In the genomic region with DNA sequence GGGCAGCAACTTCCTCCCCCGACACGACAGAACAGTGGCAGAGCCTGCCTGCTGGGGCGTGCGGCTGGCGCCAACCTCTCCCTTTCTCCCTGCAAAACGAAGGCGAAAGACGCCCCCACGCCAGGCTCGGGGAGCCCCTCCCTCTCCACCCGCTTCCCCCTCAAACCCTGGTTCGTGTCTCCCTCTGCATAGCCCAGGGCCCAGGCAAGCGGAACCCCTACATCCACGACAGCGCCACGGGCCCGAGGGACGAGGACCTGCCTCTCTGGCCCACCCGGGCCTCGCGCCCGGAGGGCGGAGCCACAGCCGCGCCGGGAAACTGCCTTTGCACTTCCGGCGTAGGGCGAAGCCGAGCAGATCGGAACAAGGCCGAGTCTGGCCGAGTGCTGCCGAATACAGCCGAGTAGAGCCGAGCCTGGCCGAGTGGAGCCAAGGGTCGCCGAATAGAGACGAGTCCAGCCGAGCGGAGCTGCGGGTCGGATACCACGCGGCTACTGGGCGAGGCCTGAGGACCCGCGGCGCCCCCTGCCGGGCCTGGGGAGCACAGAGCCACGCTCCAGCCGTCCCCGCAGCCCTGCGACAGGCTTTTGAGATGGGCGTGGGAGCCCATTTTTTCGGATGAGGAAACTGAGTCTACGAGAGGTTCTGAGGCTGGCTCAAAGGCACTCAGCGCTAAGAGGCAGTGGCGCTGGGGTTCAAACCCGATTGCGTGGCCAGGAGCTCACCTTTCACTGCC, we compare ENCODE assay signal across 1 cellular context.
TF ChIP-seq lines count a peak whose summit lies in the region.

No MANE protein-coding gene starts in this region.

TF ChIP-seq in K562, 482 proteins besides CTCF, POLR2A, EP300 and RAD21 (continued from another document and continues in another):
- TF ChIP-seq, protein P1, sequence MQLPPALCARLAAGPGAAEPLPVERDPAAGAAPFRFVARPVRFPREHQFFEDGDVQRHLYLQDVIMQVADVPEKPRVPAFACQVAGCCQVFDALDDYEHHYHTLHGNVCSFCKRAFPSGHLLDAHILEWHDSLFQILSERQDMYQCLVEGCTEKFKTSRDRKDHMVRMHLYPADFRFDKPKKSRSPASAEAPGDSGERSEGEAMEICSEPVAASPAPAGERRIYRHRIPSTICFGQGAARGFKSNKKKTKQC (CRISPR knock-in tag; IDR thresholded peaks at IDR 0.05) = peak; percentile 64; the same call in 1 of the 2 replicates
- peak; percentile 70; the same call in 1 of the 2 replicates for TF ChIP-seq CBX1 (IDR thresholded peaks at IDR 0.05; ENCODE audit: low read depth)
- TF ChIP-seq, protein P2, sequence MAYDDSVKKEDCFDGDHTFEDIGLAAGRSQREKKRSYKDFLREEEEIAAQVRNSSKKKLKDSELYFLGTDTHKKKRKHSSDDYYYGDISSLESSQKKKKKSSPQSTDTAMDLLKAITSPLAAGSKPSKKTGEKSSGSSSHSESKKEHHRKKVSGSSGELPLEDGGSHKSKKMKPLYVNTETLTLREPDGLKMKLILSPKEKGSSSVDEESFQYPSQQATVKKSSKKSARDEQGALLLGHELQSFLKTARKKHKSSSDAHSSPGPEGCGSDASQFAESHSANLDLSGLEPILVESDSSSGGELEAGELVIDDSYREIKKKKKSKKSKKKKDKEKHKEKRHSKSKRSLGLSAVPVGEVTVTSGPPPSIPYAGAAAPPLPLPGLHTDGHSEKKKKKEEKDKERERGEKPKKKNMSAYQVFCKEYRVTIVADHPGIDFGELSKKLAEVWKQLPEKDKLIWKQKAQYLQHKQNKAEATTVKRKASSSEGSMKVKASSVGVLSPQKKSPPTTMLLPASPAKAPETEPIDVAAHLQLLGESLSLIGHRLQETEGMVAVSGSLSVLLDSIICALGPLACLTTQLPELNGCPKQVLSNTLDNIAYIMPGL (CRISPR knock-in tag; IDR thresholded peaks at IDR 0.05) = no peak
- no peak for TF ChIP-seq TCFL5 (CRISPR knock-in tag; conservative IDR thresholded peaks at IDR 0.05)
- peak; percentile 12 to 80; a peak in 3 of 4 replicates for TF ChIP-seq MAZ (CRISPR knock-in tag; conservative IDR thresholded peaks at IDR 0.05 in 1 of 2, IDR thresholded peaks at IDR 0.05 in 1 of 2)
- TF ChIP-seq, protein P3, sequence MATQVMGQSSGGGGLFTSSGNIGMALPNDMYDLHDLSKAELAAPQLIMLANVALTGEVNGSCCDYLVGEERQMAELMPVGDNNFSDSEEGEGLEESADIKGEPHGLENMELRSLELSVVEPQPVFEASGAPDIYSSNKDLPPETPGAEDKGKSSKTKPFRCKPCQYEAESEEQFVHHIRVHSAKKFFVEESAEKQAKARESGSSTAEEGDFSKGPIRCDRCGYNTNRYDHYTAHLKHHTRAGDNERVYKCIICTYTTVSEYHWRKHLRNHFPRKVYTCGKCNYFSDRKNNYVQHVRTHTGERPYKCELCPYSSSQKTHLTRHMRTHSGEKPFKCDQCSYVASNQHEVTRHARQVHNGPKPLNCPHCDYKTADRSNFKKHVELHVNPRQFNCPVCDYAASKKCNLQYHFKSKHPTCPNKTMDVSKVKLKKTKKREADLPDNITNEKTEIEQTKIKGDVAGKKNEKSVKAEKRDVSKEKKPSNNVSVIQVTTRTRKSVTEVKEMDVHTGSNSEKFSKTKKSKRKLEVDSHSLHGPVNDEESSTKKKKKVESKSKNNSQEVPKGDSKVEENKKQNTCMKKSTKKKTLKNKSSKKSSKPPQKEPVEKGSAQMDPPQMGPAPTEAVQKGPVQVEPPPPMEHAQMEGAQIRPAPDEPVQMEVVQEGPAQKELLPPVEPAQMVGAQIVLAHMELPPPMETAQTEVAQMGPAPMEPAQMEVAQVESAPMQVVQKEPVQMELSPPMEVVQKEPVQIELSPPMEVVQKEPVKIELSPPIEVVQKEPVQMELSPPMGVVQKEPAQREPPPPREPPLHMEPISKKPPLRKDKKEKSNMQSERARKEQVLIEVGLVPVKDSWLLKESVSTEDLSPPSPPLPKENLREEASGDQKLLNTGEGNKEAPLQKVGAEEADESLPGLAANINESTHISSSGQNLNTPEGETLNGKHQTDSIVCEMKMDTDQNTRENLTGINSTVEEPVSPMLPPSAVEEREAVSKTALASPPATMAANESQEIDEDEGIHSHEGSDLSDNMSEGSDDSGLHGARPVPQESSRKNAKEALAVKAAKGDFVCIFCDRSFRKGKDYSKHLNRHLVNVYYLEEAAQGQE (CRISPR knock-in tag; IDR thresholded peaks at IDR 0.05; ENCODE audit: low read depth) = 0 out of 2 replicates have a peak, but pooled peaks have one; percentile 21
- 0 out of 2 replicates have a peak, but pooled peaks have one; percentile 57 for TF ChIP-seq KDM2B (CRISPR knock-in tag; IDR thresholded peaks at IDR 0.05)
- peak; percentile 45; the same call in 1 of the 2 replicates for TF ChIP-seq NR2C2 (CRISPR knock-in tag; IDR thresholded peaks at IDR 0.05)
- TF ChIP-seq NR2C2 (tag; IDR thresholded peaks at IDR 0.05) = peak; percentile 75; the same call in 1 of the 2 replicates
- TF ChIP-seq TEAD4 (IDR thresholded peaks at IDR 0.05; ENCODE audit: low read length) = no peak
- TF ChIP-seq TEAD4 (CRISPR knock-in tag; IDR thresholded peaks at IDR 0.05; ENCODE audit: borderline replicate concordance) = peak; percentile 64; the same call in 1 of the 2 replicates
- TF ChIP-seq KLF13 (tag; IDR thresholded peaks at IDR 0.05; ENCODE audit: borderline replicate concordance, low read depth) = peak; percentile 41; the same call in 1 of the 2 replicates
- peak; percentile 36 for TF ChIP-seq EGR1 (conservative IDR thresholded peaks at IDR 0.05)
- TF ChIP-seq BCOR (IDR thresholded peaks at IDR 0.05) = peak; percentile 76; the same call in 1 of the 2 replicates
- TF ChIP-seq KDM5B (IDR thresholded peaks at IDR 0.05; ENCODE audit: insufficient replicate concordance, low read depth, low read length) = peak; percentile 97
- peak; percentile 76 for TF ChIP-seq NR3C1 (CRISPR knock-in tag; IDR thresholded peaks at IDR 0.05)
- peak; percentile 11 for TF ChIP-seq CCNT2 (IDR thresholded peaks at IDR 0.05; ENCODE audit: borderline replicate concordance, extremely low read depth, insufficient read length, low read depth, low read length)
- TF ChIP-seq, protein P4, sequence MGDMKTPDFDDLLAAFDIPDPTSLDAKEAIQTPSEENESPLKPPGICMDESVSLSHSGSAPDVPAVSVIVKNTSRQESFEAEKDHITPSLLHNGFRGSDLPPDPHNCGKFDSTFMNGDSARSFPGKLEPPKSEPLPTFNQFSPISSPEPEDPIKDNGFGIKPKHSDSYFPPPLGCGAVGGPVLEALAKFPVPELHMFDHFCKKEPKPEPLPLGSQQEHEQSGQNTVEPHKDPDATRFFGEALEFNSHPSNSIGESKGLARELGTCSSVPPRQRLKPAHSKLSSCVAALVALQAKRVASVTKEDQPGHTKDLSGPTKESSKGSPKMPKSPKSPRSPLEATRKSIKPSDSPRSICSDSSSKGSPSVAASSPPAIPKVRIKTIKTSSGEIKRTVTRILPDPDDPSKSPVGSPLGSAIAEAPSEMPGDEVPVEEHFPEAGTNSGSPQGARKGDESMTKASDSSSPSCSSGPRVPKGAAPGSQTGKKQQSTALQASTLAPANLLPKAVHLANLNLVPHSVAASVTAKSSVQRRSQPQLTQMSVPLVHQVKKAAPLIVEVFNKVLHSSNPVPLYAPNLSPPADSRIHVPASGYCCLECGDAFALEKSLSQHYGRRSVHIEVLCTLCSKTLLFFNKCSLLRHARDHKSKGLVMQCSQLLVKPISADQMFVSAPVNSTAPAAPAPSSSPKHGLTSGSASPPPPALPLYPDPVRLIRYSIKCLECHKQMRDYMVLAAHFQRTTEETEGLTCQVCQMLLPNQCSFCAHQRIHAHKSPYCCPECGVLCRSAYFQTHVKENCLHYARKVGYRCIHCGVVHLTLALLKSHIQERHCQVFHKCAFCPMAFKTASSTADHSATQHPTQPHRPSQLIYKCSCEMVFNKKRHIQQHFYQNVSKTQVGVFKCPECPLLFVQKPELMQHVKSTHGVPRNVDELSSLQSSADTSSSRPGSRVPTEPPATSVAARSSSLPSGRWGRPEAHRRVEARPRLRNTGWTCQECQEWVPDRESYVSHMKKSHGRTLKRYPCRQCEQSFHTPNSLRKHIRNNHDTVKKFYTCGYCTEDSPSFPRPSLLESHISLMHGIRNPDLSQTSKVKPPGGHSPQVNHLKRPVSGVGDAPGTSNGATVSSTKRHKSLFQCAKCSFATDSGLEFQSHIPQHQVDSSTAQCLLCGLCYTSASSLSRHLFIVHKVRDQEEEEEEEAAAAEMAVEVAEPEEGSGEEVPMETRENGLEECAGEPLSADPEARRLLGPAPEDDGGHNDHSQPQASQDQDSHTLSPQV (IDR thresholded peaks at IDR 0.05) = peak; percentile 74
- TF ChIP-seq FOSL1 (tag; conservative IDR thresholded peaks at IDR 0.05) = no peak
- TF ChIP-seq, protein P5, sequence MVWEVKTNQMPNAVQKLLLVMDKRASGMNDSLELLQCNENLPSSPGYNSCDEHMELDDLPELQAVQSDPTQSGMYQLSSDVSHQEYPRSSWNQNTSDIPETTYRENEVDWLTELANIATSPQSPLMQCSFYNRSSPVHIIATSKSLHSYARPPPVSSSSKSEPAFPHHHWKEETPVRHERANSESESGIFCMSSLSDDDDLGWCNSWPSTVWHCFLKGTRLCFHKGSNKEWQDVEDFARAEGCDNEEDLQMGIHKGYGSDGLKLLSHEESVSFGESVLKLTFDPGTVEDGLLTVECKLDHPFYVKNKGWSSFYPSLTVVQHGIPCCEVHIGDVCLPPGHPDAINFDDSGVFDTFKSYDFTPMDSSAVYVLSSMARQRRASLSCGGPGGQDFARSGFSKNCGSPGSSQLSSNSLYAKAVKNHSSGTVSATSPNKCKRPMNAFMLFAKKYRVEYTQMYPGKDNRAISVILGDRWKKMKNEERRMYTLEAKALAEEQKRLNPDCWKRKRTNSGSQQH (CRISPR knock-in tag; IDR thresholded peaks at IDR 0.05) = 0 out of 2 replicates have a peak, but pooled peaks have one; percentile 31
- peak; percentile 85 for TF ChIP-seq GABPA (tag; conservative IDR thresholded peaks at IDR 0.05; ENCODE audit: low read depth)
- peak; percentile 86 for TF ChIP-seq FOXP1 (CRISPR knock-in tag; IDR thresholded peaks at IDR 0.05)
- TF ChIP-seq MBD2 (IDR thresholded peaks at IDR 0.05; ENCODE audit: borderline replicate concordance, low read depth) = peak; percentile 70; the same call in 1 of the 2 replicates
- peak; percentile 5; the same call in 1 of the 2 replicates for TF ChIP-seq CEBPG (CRISPR knock-in tag; IDR thresholded peaks at IDR 0.05)
- no peak for TF ChIP-seq CEBPG (tag; conservative IDR thresholded peaks at IDR 0.05 in 1 of 2, IDR thresholded peaks at IDR 0.05 in 1 of 2)
- peak; percentile 48; the same call in 1 of the 2 replicates for TF ChIP-seq ZBTB7A (IDR thresholded peaks at IDR 0.05; ENCODE audit: borderline replicate concordance, control insufficient read depth, low read depth, low read length)
- peak; percentile 96 for TF ChIP-seq POLR2B (IDR thresholded peaks at IDR 0.05; ENCODE audit: low read depth, partially characterized antibody)
- TF ChIP-seq CAMTA2 (CRISPR knock-in tag; conservative IDR thresholded peaks at IDR 0.05) = no peak
- TF ChIP-seq POLR2G (IDR thresholded peaks at IDR 0.05; ENCODE audit: low read depth, low read length) = peak; percentile 96
- TF ChIP-seq, protein P6, sequence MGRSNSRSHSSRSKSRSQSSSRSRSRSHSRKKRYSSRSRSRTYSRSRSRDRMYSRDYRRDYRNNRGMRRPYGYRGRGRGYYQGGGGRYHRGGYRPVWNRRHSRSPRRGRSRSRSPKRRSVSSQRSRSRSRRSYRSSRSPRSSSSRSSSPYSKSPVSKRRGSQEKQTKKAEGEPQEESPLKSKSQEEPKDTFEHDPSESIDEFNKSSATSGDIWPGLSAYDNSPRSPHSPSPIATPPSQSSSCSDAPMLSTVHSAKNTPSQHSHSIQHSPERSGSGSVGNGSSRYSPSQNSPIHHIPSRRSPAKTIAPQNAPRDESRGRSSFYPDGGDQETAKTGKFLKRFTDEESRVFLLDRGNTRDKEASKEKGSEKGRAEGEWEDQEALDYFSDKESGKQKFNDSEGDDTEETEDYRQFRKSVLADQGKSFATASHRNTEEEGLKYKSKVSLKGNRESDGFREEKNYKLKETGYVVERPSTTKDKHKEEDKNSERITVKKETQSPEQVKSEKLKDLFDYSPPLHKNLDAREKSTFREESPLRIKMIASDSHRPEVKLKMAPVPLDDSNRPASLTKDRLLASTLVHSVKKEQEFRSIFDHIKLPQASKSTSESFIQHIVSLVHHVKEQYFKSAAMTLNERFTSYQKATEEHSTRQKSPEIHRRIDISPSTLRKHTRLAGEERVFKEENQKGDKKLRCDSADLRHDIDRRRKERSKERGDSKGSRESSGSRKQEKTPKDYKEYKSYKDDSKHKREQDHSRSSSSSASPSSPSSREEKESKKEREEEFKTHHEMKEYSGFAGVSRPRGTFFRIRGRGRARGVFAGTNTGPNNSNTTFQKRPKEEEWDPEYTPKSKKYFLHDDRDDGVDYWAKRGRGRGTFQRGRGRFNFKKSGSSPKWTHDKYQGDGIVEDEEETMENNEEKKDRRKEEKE (IDR thresholded peaks at IDR 0.05; ENCODE audit: borderline replicate concordance in 1 of 2, control insufficient read depth in 1 of 2, low read depth in 2 of 2, low read length in 1 of 2) = no peak
- TF ChIP-seq ZNF41 (CRISPR knock-in tag; conservative IDR thresholded peaks at IDR 0.05) = no peak
- 0 out of 2 replicates have a peak, but pooled peaks have one; percentile 62 for TF ChIP-seq SAFB (IDR thresholded peaks at IDR 0.05; ENCODE audit: borderline replicate concordance, low read depth, low read length)
- TF ChIP-seq, protein P7, sequence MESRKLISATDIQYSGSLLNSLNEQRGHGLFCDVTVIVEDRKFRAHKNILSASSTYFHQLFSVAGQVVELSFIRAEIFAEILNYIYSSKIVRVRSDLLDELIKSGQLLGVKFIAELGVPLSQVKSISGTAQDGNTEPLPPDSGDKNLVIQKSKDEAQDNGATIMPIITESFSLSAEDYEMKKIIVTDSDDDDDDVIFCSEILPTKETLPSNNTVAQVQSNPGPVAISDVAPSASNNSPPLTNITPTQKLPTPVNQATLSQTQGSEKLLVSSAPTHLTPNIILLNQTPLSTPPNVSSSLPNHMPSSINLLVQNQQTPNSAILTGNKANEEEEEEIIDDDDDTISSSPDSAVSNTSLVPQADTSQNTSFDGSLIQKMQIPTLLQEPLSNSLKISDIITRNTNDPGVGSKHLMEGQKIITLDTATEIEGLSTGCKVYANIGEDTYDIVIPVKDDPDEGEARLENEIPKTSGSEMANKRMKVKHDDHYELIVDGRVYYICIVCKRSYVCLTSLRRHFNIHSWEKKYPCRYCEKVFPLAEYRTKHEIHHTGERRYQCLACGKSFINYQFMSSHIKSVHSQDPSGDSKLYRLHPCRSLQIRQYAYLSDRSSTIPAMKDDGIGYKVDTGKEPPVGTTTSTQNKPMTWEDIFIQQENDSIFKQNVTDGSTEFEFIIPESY (CRISPR knock-in tag; IDR thresholded peaks at IDR 0.05) = peak; percentile 73; the same call in 1 of the 2 replicates
- TF ChIP-seq, protein P8, sequence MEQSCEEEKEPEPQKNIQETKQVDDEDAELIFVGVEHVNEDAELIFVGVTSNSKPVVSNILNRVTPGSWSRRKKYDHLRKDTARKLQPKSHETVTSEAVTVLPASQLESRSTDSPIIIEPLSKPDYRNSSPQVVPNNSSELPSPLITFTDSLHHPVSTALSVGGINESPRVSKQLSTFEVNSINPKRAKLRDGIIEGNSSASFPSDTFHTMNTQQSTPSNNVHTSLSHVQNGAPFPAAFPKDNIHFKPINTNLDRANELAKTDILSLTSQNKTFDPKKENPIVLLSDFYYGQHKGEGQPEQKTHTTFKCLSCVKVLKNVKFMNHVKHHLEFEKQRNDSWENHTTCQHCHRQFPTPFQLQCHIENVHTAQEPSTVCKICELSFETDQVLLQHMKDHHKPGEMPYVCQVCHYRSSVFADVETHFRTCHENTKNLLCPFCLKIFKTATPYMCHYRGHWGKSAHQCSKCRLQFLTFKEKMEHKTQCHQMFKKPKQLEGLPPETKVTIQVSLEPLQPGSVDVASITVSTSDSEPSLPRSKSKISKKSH (CRISPR knock-in tag; IDR thresholded peaks at IDR 0.05) = no peak
- peak; percentile 72; the same call in 1 of the 2 replicates for TF ChIP-seq CHCHD3 (CRISPR knock-in tag; IDR thresholded peaks at IDR 0.05)
- TF ChIP-seq KDM1A (IDR thresholded peaks at IDR 0.05) = no peak
- no peak for TF ChIP-seq RBM39 (optimal IDR thresholded peaks at IDR 0.05; ENCODE audit: low read depth, low read length)
